ENCODE assay signal across 19 cellular contexts in the genomic region with DNA sequence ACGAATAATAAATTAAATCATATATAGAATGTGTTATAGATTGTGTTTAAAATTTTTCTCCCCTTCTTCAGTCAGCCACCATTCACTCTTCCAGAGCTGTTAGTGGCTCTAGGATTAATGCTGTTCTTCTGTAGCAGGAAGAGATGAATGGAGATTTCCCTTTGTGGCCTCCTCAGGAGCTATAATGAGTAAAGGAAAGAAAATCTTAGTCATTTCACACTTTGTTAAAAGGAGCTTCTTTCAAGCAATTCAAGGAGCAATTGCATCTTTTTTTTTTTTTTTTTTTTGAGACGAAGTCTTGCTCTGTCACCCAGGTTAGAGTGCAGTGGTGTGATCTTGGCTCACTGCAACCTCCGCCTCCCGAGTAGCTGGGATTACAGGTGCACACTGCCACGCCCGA. TPM values are rescaled to one million over a fixed set of nuclear protein-coding genes. Genes with fewer than 3 reads are reported as not detected.
DNase-seq lines count a peak whose midpoint lies in the region; ATAC-seq and TF ChIP-seq lines count a peak whose summit lies in the region.
"Had no signal": no experiment of that assay in that cellular context is flagged by ENCODE, and none has a peak within 500 bp of the region (broad histone marks: within the 10 kb centered on the region; RNA-seq: fewer than 3 reads in every experiment).

No MANE protein-coding gene starts in this region.

- H3K9me3 Mint-ChIP-seq in activated CD4-positive, alpha-beta T cell treated with anti-CD3 and anti-CD28 coated beads, Interleukin-2, amount 10 ng/mL, durations not matched to agents 24 days and 14 days: no peaks in the 10 kb centered on the region
- H3K9me3 Mint-ChIP-seq in activated CD4-positive, alpha-beta T cell treated with anti-CD3 and anti-CD28 coated beads, Interleukin-2, amount 10 ng/mL, durations not matched to agents 7 days and 5 days: no peaks in the 10 kb centered on the region
- H3K9me3 Mint-ChIP-seq in natural killer cell treated with Interleukin-12 subunit alpha and Interleukin-12 subunit beta and Interleukin-15 and Interleukin-18, amount 100 ng/mL, for 72 hours: no peaks in the 10 kb centered on the region
- H3K9me3 Mint-ChIP-seq in natural killer cell: no peaks in the 10 kb centered on the region
- H3K9me3 Mint-ChIP-seq in activated T-cell treated with anti-CD3 and anti-CD28 coated beads, Interleukin-2, amount 50 U/mL, for 72 hours: no peaks in the 10 kb centered on the region
- H3K9me3 Mint-ChIP-seq: CD4-positive, alpha-beta T cell had no signal

- CTCF ChIA-PET in activated CD4-positive, alpha-beta T cell treated with anti-CD3 and anti-CD28 coated beads, Interleukin-2, amount 10 ng/mL, durations not matched to agents 7 days and 5 days (lab: Charles Lee): interaction anchor here (0.6 to 1.7 kb wide), 3 partner anchors 10 to 100 kb away, joined by 3 to 4 read pairs (median 3); no protein-coding TSS in a partner anchor

- H3K36me3 Mint-ChIP-seq in activated CD4-positive, alpha-beta T cell treated with anti-CD3 and anti-CD28 coated beads, Interleukin-2, amount 10 ng/mL, durations not matched to agents 24 days and 14 days (ENCODE audit: low read depth): peaks cover 29% of the 10 kb centered on the region
- H3K36me3 Mint-ChIP-seq in activated CD4-positive, alpha-beta T cell treated with anti-CD3 and anti-CD28 coated beads, Interleukin-2, amount 10 ng/mL, durations not matched to agents 7 days and 5 days (ENCODE audit: low read depth): peaks cover 16% of the 10 kb centered on the region
- no peaks in the 10 kb centered on the region for H3K36me3 Mint-ChIP-seq in natural killer cell treated with Interleukin-12 subunit alpha and Interleukin-12 subunit beta and Interleukin-15 and Interleukin-18, amount 100 ng/mL, for 72 hours
- no peaks in the 10 kb centered on the region for H3K36me3 Mint-ChIP-seq in natural killer cell
- H3K36me3 Mint-ChIP-seq in activated T-cell treated with anti-CD3 and anti-CD28 coated beads, Interleukin-2, amount 50 U/mL, for 72 hours (ENCODE audit: insufficient read depth in 2 of 2): peaks cover 0 to 2% of the 10 kb centered on the region in 2 donors

- H3K27me3 Mint-ChIP-seq in activated CD4-positive, alpha-beta T cell treated with anti-CD3 and anti-CD28 coated beads, Interleukin-2, amount 10 ng/mL, durations not matched to agents 24 days and 14 days: no peaks in the 10 kb centered on the region
- no peaks in the 10 kb centered on the region for H3K27me3 Mint-ChIP-seq in activated CD4-positive, alpha-beta T cell treated with anti-CD3 and anti-CD28 coated beads, Interleukin-2, amount 10 ng/mL, durations not matched to agents 7 days and 5 days
- H3K27me3 Mint-ChIP-seq in natural killer cell treated with Interleukin-12 subunit alpha and Interleukin-12 subunit beta and Interleukin-15 and Interleukin-18, amount 100 ng/mL, for 72 hours: no peaks in the 10 kb centered on the region
- H3K27me3 Mint-ChIP-seq in natural killer cell (ENCODE audit: low read depth in 2 of 2): no peaks in the 10 kb centered on the region
- H3K27me3 Mint-ChIP-seq in activated T-cell treated with anti-CD3 and anti-CD28 coated beads, Interleukin-2, amount 50 U/mL, for 72 hours (ENCODE audit: low read depth): no peaks in the 10 kb centered on the region
- H3K27me3 Mint-ChIP-seq: CD4-positive, alpha-beta T cell had no signal

- no peak for TF ChIP-seq CTCF in natural killer cell (IDR thresholded peaks at IDR 0.05)

- peak in 1 of 2 donors; percentile 80 for ATAC-seq in natural killer cell treated with Interleukin-12 subunit alpha and Interleukin-12 subunit beta and Interleukin-15 and Interleukin-18, amount 100 ng/mL, for 72 hours
- ATAC-seq in natural killer cell: no peak
- ATAC-seq in activated T-cell treated with anti-CD3 and anti-CD28 coated beads, Interleukin-2, amount 50 U/mL, for 72 hours (replicated peaks in 1 of 2): peak; percentile 90 to 93
- ATAC-seq in stimulated activated naive CD8-positive, alpha-beta T cell treated with anti-CD3 and anti-CD28 coated beads, Interleukin-15, Interleukin-2, amounts not matched to agents 100 U/mL and 50 U/mL, for 24 hours: peak; percentile 89

- intact Hi-C loops in activated CD4-positive, alpha-beta T cell treated with anti-CD3 and anti-CD28 coated beads, Interleukin-2, amount 10 ng/mL, durations not matched to agents 24 days and 14 days (cut with micrococcal nuclease): loop anchor here (1.0 to 5.0 kb wide), 4 partner anchors 8 to 62 kb away; a partner anchor contains a TSS
- intact Hi-C loops in natural killer cell (cut with micrococcal nuclease): no loop called here

- peaks cover 24% of the 10 kb centered on the region for H3K4me1 Mint-ChIP-seq in activated CD4-positive, alpha-beta T cell treated with anti-CD3 and anti-CD28 coated beads, Interleukin-2, amount 10 ng/mL, durations not matched to agents 24 days and 14 days
- peaks cover 8% of the 10 kb centered on the region for H3K4me1 Mint-ChIP-seq in activated CD4-positive, alpha-beta T cell treated with anti-CD3 and anti-CD28 coated beads, Interleukin-2, amount 10 ng/mL, durations not matched to agents 7 days and 5 days
- peaks cover 6 to 9% of the 10 kb centered on the region in 2 donors for H3K4me1 Mint-ChIP-seq in natural killer cell treated with Interleukin-12 subunit alpha and Interleukin-12 subunit beta and Interleukin-15 and Interleukin-18, amount 100 ng/mL, for 72 hours (ENCODE audit: low read depth in 2 of 2)
- H3K4me1 Mint-ChIP-seq in natural killer cell: peaks cover 0 to 9% of the 10 kb centered on the region in 2 donors
- H3K4me1 Mint-ChIP-seq in activated T-cell treated with anti-CD3 and anti-CD28 coated beads, Interleukin-2, amount 50 U/mL, for 72 hours (ENCODE audit: low read depth): peaks cover 20% of the 10 kb centered on the region

- no peak overlapping the region for H3K27ac ChIP-seq in substantia nigra (ENCODE audit: low read depth, low read length, poor library complexity, severe bottlenecking)
- H3K27ac ChIP-seq: Peyer's patch had no signal

- no peak overlapping the region for H3K4me3 Mint-ChIP-seq in activated CD4-positive, alpha-beta T cell treated with anti-CD3 and anti-CD28 coated beads, Interleukin-2, amount 10 ng/mL, durations not matched to agents 24 days and 14 days
- H3K4me3 Mint-ChIP-seq in activated CD4-positive, alpha-beta T cell treated with anti-CD3 and anti-CD28 coated beads, Interleukin-2, amount 10 ng/mL, durations not matched to agents 7 days and 5 days: no peak overlapping the region
- H3K4me3 Mint-ChIP-seq in natural killer cell treated with Interleukin-12 subunit alpha and Interleukin-12 subunit beta and Interleukin-15 and Interleukin-18, amount 100 ng/mL, for 72 hours: peak overlapping the region; percentile 16
- no peak overlapping the region for H3K4me3 Mint-ChIP-seq in natural killer cell
- no peak overlapping the region for H3K4me3 Mint-ChIP-seq in activated T-cell treated with anti-CD3 and anti-CD28 coated beads, Interleukin-2, amount 50 U/mL, for 72 hours
- H3K4me3 Mint-ChIP-seq: CD4-positive, alpha-beta T cell had no signal

- no peak for DNase-seq in activated CD4-positive, alpha-beta T cell treated with anti-CD3 and anti-CD28 coated beads, Interleukin-2, amount 10 ng/mL, durations not matched to agents 24 days and 14 days
- DNase-seq in activated CD4-positive, alpha-beta T cell treated with anti-CD3 and anti-CD28 coated beads, Interleukin-2, amount 10 ng/mL, durations not matched to agents 7 days and 5 days: no peak
- DNase-seq in natural killer cell treated with Interleukin-12 subunit alpha and Interleukin-12 subunit beta and Interleukin-15 and Interleukin-18, amount 100 ng/mL, for 72 hours (ENCODE audit: low spot score): no peak
- DNase-seq in natural killer cell: no peak
- DNase-seq in activated T-cell treated with anti-CD3 and anti-CD28 coated beads, Interleukin-2, amount 50 U/mL, for 72 hours: no peak
- DNase-seq in stimulated activated naive CD8-positive, alpha-beta T cell treated with anti-CD3 and anti-CD28 coated beads, Interleukin-15, Interleukin-2, amounts not matched to agents 100 U/mL and 50 U/mL, for 24 hours: no peak
- no peak for DNase-seq in substantia nigra (lab: John Stamatoyannopoulos, UW)
- DNase-seq in cerebellum (ENCODE audit: low spot score): no peak
- DNase-seq: CD4-positive, alpha-beta T cell; DMS153; GDM1; KBM-7; NCI-H1105; NCI-H1694; NCI-H2081 treated with DMSO at 0.1 percent for 48 hours; NCI-H446 treated with DMSO at 0.1 percent for 48 hours; Peyer's patch had no signal

- peak overlapping the region; percentile 53 for H3K27ac Mint-ChIP-seq in activated CD4-positive, alpha-beta T cell treated with anti-CD3 and anti-CD28 coated beads, Interleukin-2, amount 10 ng/mL, durations not matched to agents 24 days and 14 days
- H3K27ac Mint-ChIP-seq in activated CD4-positive, alpha-beta T cell treated with anti-CD3 and anti-CD28 coated beads, Interleukin-2, amount 10 ng/mL, durations not matched to agents 7 days and 5 days: no peak overlapping the region
- no peak overlapping the region for H3K27ac Mint-ChIP-seq in natural killer cell treated with Interleukin-12 subunit alpha and Interleukin-12 subunit beta and Interleukin-15 and Interleukin-18, amount 100 ng/mL, for 72 hours
- H3K27ac Mint-ChIP-seq in natural killer cell: no peak overlapping the region
- H3K27ac Mint-ChIP-seq in activated T-cell treated with anti-CD3 and anti-CD28 coated beads, Interleukin-2, amount 50 U/mL, for 72 hours: no peak overlapping the region
- H3K27ac Mint-ChIP-seq: CD4-positive, alpha-beta T cell had no signal

- POLR2A ChIA-PET in activated CD4-positive, alpha-beta T cell treated with anti-CD3 and anti-CD28 coated beads, Interleukin-2, amount 10 ng/mL, durations not matched to agents 7 days and 5 days (lab: Charles Lee): interaction anchor here (0.6 kb wide), 2 partner anchors 62 to 160 kb away, joined by 4 to 9 read pairs; no protein-coding TSS in a partner anchor

RNA-seq across cellular contexts. Expression of a gene that starts 23.7 kb away (rescaled TPM):
- not detected in 2 replicates for total RNA-seq in activated CD4-positive, alpha-beta T cell treated with anti-CD3 and anti-CD28 coated beads, Interleukin-2, amount 10 ng/mL, durations not matched to agents 24 days and 14 days
- under 1 TPM; 0.30 to 0.42 TPM for total RNA-seq in activated CD4-positive, alpha-beta T cell treated with anti-CD3 and anti-CD28 coated beads, Interleukin-2, amount 10 ng/mL, durations not matched to agents 7 days and 5 days
- not detected for total RNA-seq in natural killer cell treated with Interleukin-12 subunit alpha and Interleukin-12 subunit beta and Interleukin-15 and Interleukin-18, amount 100 ng/mL, for 72 hours
- not detected for total RNA-seq in natural killer cell
- 1 to 10 TPM in 1 of 2 donors, under 1 TPM in 1; 0.82 to 1.2 TPM for total RNA-seq in activated T-cell treated with anti-CD3 and anti-CD28 coated beads, Interleukin-2, amount 50 U/mL, for 72 hours
- not detected for total RNA-seq in cerebellum
- total RNA-seq: CD4-positive, alpha-beta T cell; Daoy; H4; Peyer's patch had no signal

RNA-seq across cellular contexts. Expression of a gene that starts 34.0 kb away (rescaled TPM):
- total RNA-seq in activated CD4-positive, alpha-beta T cell treated with anti-CD3 and anti-CD28 coated beads, Interleukin-2, amount 10 ng/mL, durations not matched to agents 24 days and 14 days: 50.4 and 50.8 TPM in 2 replicates
- total RNA-seq in activated CD4-positive, alpha-beta T cell treated with anti-CD3 and anti-CD28 coated beads, Interleukin-2, amount 10 ng/mL, durations not matched to agents 7 days and 5 days: 10 to 100 TPM; 24.7 to 28.8 TPM
- 10 to 100 TPM; 36.9 to 38.5 TPM for total RNA-seq in natural killer cell treated with Interleukin-12 subunit alpha and Interleukin-12 subunit beta and Interleukin-15 and Interleukin-18, amount 100 ng/mL, for 72 hours
- total RNA-seq in natural killer cell (10 to 100 TPM; 15.3 to 19.5 (median 19.3) TPM), cerebellum (35.9 TPM)
- 10 to 100 TPM; 32.7 to 36.8 TPM for total RNA-seq in activated T-cell treated with anti-CD3 and anti-CD28 coated beads, Interleukin-2, amount 50 U/mL, for 72 hours

Comparison
In these comparisons a context has a peak if more than half of its experiments do, and no peak if none do; other contexts are left out.
1. ATAC-seq: peak in activated T-cell treated with anti-CD3 and anti-CD28 coated beads, Interleukin-2, amount 50 U/mL, for 72 hours (2 of 2) and stimulated activated naive CD8-positive, alpha-beta T cell treated with anti-CD3 and anti-CD28 coated beads, Interleukin-15, Interleukin-2, amounts not matched to agents 100 U/mL and 50 U/mL, for 24 hours (single experiment); none in natural killer cell (0 of 3).